8 cellular contexts compared by ENCODE assay signal in genomic region chr10:91251430-91252056, GRCh38. TPM values are rescaled to one million over a fixed set of nuclear protein-coding genes. Genes with fewer than 3 reads are reported as not detected.
A peak's percentile ranks its signal among the peaks of the same experiment; 100 is the strongest.
DNase-seq lines count a peak whose midpoint lies in the region; ATAC-seq and TF ChIP-seq lines count a peak whose summit lies in the region.

No MANE protein-coding gene starts in this region.

- H3K27me3 ChIP-seq in CD8-positive, alpha-beta T cell (ENCODE audit: insufficient read depth, low read length), result no peaks in the 10 kb centered on the region
- H3K27me3 ChIP-seq in colonic mucosa, result no peaks in the 10 kb centered on the region
- H3K27me3 ChIP-seq in left lung, result no peaks in the 10 kb centered on the region

- H3K27ac ChIP-seq in CD8-positive, alpha-beta T cell (ENCODE audit: low read depth, low read length), result no peak overlapping the region
- H3K27ac ChIP-seq in colonic mucosa (no peak overlapping the region), left lung (no peak overlapping the region)

- peaks cover 15% of the 10 kb centered on the region for H3K4me1 ChIP-seq in CD8-positive, alpha-beta T cell (ENCODE audit: insufficient read depth, low read length)
- H3K4me1 ChIP-seq in colonic mucosa (no peaks in the 10 kb centered on the region), left lung (no peaks in the 10 kb centered on the region)

- no peak overlapping the region for H3K4me3 ChIP-seq in CD8-positive, alpha-beta T cell (ENCODE audit: low read depth, low read length)
- H3K4me3 ChIP-seq in colonic mucosa (no peak overlapping the region), left lung (no peak overlapping the region)

- H3K9me3 ChIP-seq in CD8-positive, alpha-beta T cell (ENCODE audit: low read length), result no peaks in the 10 kb centered on the region
- no peaks in the 10 kb centered on the region for H3K9me3 ChIP-seq in colonic mucosa
- no peaks in the 10 kb centered on the region for H3K9me3 ChIP-seq in left lung

- TF ChIP-seq CTCF in CD8-positive, alpha-beta T cell (IDR thresholded peaks at IDR 0.05), result peak; percentile 99
- TF ChIP-seq CTCF in activated B cell treated with CpG ODN at 0.5 μM for 24 hours (IDR thresholded peaks at IDR 0.05), result peak; percentile 97
- peak; percentile 87 for TF ChIP-seq CTCF in colonic mucosa (IDR thresholded peaks at IDR 0.05)
- peak; percentile 83 to 85 for TF ChIP-seq CTCF in left lung (IDR thresholded peaks at IDR 0.05)

- H3K9ac ChIP-seq in colonic mucosa (ENCODE audit: low read depth in 2 of 2, low read length in 2 of 2), result no peak overlapping the region

- H3K27ac Mint-ChIP-seq in CD8-positive, alpha-beta T cell, result no peak overlapping the region
- no peak overlapping the region for H3K27ac Mint-ChIP-seq in activated B cell treated with CpG ODN at 0.5 μM for 24 hours

- POLR2A ChIA-PET in CD8-positive, alpha-beta T cell (lab: Charles Lee), result interaction anchor here (0.6 to 2.1 kb wide), 3 partner anchors 21 to 245 kb away, joined by 3 to 13 read pairs (median 10); no protein-coding TSS in a partner anchor
- POLR2A ChIA-PET in activated B cell treated with CpG ODN at 0.5 μM for 24 hours (lab: Charles Lee), result interaction anchor here (1.4 to 2.7 kb wide), 4 partner anchors 89 to 340 kb away, joined by 3 to 26 read pairs (median 16); no protein-coding TSS in a partner anchor

- peaks cover 27% of the 10 kb centered on the region for H3K36me3 ChIP-seq in CD8-positive, alpha-beta T cell (ENCODE audit: insufficient read depth, low read length)
- H3K36me3 ChIP-seq in colonic mucosa, result no peaks in the 10 kb centered on the region
- H3K36me3 ChIP-seq in left lung, result peaks cover 0 to 42% of the 10 kb centered on the region in 2 donors

- H3K27me3 Mint-ChIP-seq in CD8-positive, alpha-beta T cell (ENCODE audit: low read depth), result no peaks in the 10 kb centered on the region
- no peaks in the 10 kb centered on the region for H3K27me3 Mint-ChIP-seq in activated B cell treated with CpG ODN at 0.5 μM for 24 hours

- intact Hi-C loops in CD8-positive, alpha-beta T cell (cut with DNase I, micrococcal nuclease), result loop anchor here (1.0 to 5.0 kb wide), 9 partner anchors 31 to 1459 kb away; partner anchors contain the start of gene PCGF5 (in 1 of the 2)
- intact Hi-C loops in activated B cell treated with CpG ODN at 0.5 μM for 24 hours (cut with micrococcal nuclease) (loop anchor here (1.0 to 2.0 kb wide), 8 partner anchors 31 to 501 kb away; partner anchors contain the start of gene PCGF5), colonic mucosa (cut with DNase I) (loop anchor here (2.0 to 10.0 kb wide), 3 partner anchors 161 to 337 kb away; no protein-coding TSS in a partner anchor), left lung (cut with DNase I) (loop anchor here (5.0 to 10.0 kb wide), 2 partner anchors 339 to 347 kb away; no protein-coding TSS in a partner anchor)

- no peak overlapping the region for H3K4me3 Mint-ChIP-seq in CD8-positive, alpha-beta T cell
- H3K4me3 Mint-ChIP-seq in activated B cell treated with CpG ODN at 0.5 μM for 24 hours, result no peak overlapping the region

- H3K9me3 Mint-ChIP-seq in CD8-positive, alpha-beta T cell, result no peaks in the 10 kb centered on the region
- no peaks in the 10 kb centered on the region for H3K9me3 Mint-ChIP-seq in activated B cell treated with CpG ODN at 0.5 μM for 24 hours

- DNase-seq in CD8-positive, alpha-beta T cell, result peak; percentile 18 to 62 (median 48)
- peak; percentile 56 for DNase-seq in NCI-H1694 treated with DMSO at 0.1 percent for 48 hours (lab: John Stamatoyannopoulos, UW)
- DNase-seq in activated B cell treated with CpG ODN at 0.5 μM for 24 hours, result no peak
- peak; percentile 49 for DNase-seq in colonic mucosa
- no peak for DNase-seq in left lung
- DNase-seq in stimulated activated CD4-positive, alpha-beta T cell treated with anti-CD3 and anti-CD28 coated beads, TNF-alpha, amount 100 ng/mL, for 4 hours (ENCODE audit: low read depth in 3 of 3), result peak in 2 of 3 experiments; percentile 12 to 36

- peak; percentile 89 for ATAC-seq in CD8-positive, alpha-beta T cell
- ATAC-seq in GM21423 (IDR thresholded peaks at IDR 0.05; ENCODE audit: unreplicated experiment), result peak; percentile 49
- peak; percentile 82 for ATAC-seq in activated B cell treated with CpG ODN at 0.5 μM for 24 hours (ENCODE audit: low read depth)
- ATAC-seq in left lung, result peak; percentile 90
- no peak for ATAC-seq in HG03457 (IDR thresholded peaks at IDR 0.05; ENCODE audit: unreplicated experiment)

- peaks cover 55% of the 10 kb centered on the region for H3K36me3 Mint-ChIP-seq in CD8-positive, alpha-beta T cell
- H3K36me3 Mint-ChIP-seq in activated B cell treated with CpG ODN at 0.5 μM for 24 hours (ENCODE audit: low read depth), result peaks cover 65% of the 10 kb centered on the region

- CTCF ChIA-PET in CD8-positive, alpha-beta T cell (lab: Charles Lee), result interaction anchor here (0.6 to 7.6 kb wide), 41 partner anchors 8 to 365 kb away, joined by 3 to 268 read pairs (median 4); partner anchors contain the start of gene PCGF5
- CTCF ChIA-PET in activated B cell treated with CpG ODN at 0.5 μM for 24 hours (lab: Charles Lee), result interaction anchor here (0.8 to 7.9 kb wide), 34 partner anchors 9 to 384 kb away, joined by 3 to 193 read pairs (median 6); no protein-coding TSS in a partner anchor

- peaks cover 9% of the 10 kb centered on the region for H3K4me1 Mint-ChIP-seq in CD8-positive, alpha-beta T cell (ENCODE audit: low read depth)
- peaks cover 4% of the 10 kb centered on the region for H3K4me1 Mint-ChIP-seq in activated B cell treated with CpG ODN at 0.5 μM for 24 hours

RNA-seq across cellular contexts. Expression of gene PCGF5, which starts 31.1 kb away (rescaled TPM):
- total RNA-seq in CD8-positive, alpha-beta T cell, result 10 to 100 TPM; 67.5 to 70.7 TPM
- 70.2 and 72.9 TPM in 2 replicates for total RNA-seq in activated B cell treated with CpG ODN at 0.5 μM for 24 hours
- total RNA-seq in colonic mucosa, result 10 to 100 TPM; 48.7 to 71.7 TPM
- total RNA-seq in left lung, result 10 to 100 TPM; 33.3 to 47.2 TPM

Comparison
In these comparisons a context has a peak if more than half of its experiments do, and no peak if none do; other contexts are left out.
1. DNase-seq: peak in CD8-positive, alpha-beta T cell (7 of 7), NCI-H1694 treated with DMSO at 0.1 percent for 48 hours (single experiment), colonic mucosa (single experiment) and stimulated activated CD4-positive, alpha-beta T cell treated with anti-CD3 and anti-CD28 coated beads, TNF-alpha, amount 100 ng/mL, for 4 hours (2 of 3); none in activated B cell treated with CpG ODN at 0.5 μM for 24 hours (single experiment) and left lung (0 of 2).
2. Peak in every context shown above with its lines, with median percentiles within 50 percentile points of each other: CTCF ChIP-seq.